ENCODE assay signal across 20 cellular contexts in the genomic region with DNA sequence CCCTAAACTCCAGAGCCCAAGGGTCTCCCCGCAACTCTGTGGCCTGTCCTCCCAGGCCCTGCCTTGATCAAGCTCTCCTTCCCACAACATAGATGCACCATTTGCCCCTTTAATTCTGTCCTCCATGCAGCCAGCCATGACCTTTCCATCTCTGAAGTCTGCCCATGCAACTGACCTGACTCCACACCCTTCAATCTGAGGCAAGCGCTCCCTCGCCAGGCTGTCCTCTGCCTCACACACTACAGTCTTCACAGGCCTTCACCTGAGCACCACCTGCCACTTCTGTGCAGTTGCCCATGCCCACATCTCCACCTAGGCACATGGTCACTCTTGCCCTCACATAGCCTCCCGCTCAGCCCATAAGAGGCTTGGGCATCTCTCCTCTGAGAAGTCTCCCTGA.
DNase-seq lines count a peak whose midpoint lies in the region; ATAC-seq, FAIRE-seq and TF ChIP-seq lines count a peak whose summit lies in the region.
"Had no signal": no experiment of that assay in that cellular context is flagged by ENCODE, and none has a peak within 500 bp of the region (broad histone marks: within the 10 kb centered on the region; RNA-seq: fewer than 3 reads in every experiment).

No MANE protein-coding gene starts in this region.

- DNase-seq in AG20443 (ENCODE audit: low spot score) (peak; percentile 2), bronchial epithelial cell (ENCODE audit: low read depth) (no peak), islet precursor cell (peak; percentile 42), posterior vena cava (ENCODE audit: low spot score) (peak; percentile 58), right lobe of liver (no peak), NCI-H2171 treated with DMSO at 0.1 percent for 48 hours (lab: John Stamatoyannopoulos, UW) (no peak)
- DNase-seq: 8988T; Calu3; CD8-positive, alpha-beta T cell; DMS 273 treated with DMSO at 0.1 percent for 48 hours; DMS53; H7; HFFc6 had no signal

- H3K36me3 ChIP-seq in bronchial epithelial cell (ENCODE audit: control insufficient read depth, insufficient read depth, low read length) (no peaks in the 10 kb centered on the region), right lobe of liver (no peaks in the 10 kb centered on the region)
- H3K36me3 ChIP-seq: BLaER1 treated with 17β-estradiol and CSF1 and Interleukin-3, amounts not matched to agents 10 nM and 100 nM had no signal

- H3K27me3 ChIP-seq in bronchial epithelial cell (ENCODE audit: control insufficient read depth, insufficient read depth, low read length) (no peaks in the 10 kb centered on the region), right lobe of liver (no peaks in the 10 kb centered on the region)
- H3K27me3 ChIP-seq: BLaER1 treated with 17β-estradiol and CSF1 and Interleukin-3, amounts not matched to agents 10 nM and 100 nM had no signal

- peak; percentile 62 for FAIRE-seq in bronchial epithelial cell (lab: Jason Lieb, UNC)
- FAIRE-seq: G401.6, GM12891 had no signal

- no peaks in the 10 kb centered on the region for H3K9me3 ChIP-seq in right lobe of liver

- intact Hi-C loops in posterior vena cava (cut with DNase I) = no loop called here
- intact Hi-C loops in right lobe of liver (cut with DNase I) = no loop called here

- no peak overlapping the region for H3K27ac ChIP-seq in right lobe of liver
- H3K27ac ChIP-seq: BLaER1 treated with 17β-estradiol and CSF1 and Interleukin-3, amounts not matched to agents 10 nM and 100 nM had no signal

- no peak for TF ChIP-seq POLR2A in right lobe of liver (IDR thresholded peaks at IDR 0.05)

- TF ChIP-seq CTCF in bronchial epithelial cell (IDR thresholded peaks at IDR 0.05; ENCODE audit: insufficient read depth, low read length, severe bottlenecking) (no peak), right lobe of liver (IDR thresholded peaks at IDR 0.05) (no peak)

- no peaks in the 10 kb centered on the region for H3K4me1 ChIP-seq in right lobe of liver

- ATAC-seq in HG02981 (IDR thresholded peaks at IDR 0.05; ENCODE audit: unreplicated experiment) (no peak), right lobe of liver (no peak), HG03175 (IDR thresholded peaks at IDR 0.05; ENCODE audit: unreplicated experiment) (no peak)
- ATAC-seq: CD8-positive, alpha-beta T cell; GM23338; HCT116 had no signal

- 94% methylated on average over 2 of the region's 4 CpGs for WGBS in right lobe of liver (ENCODE audit: insufficient coverage, low coverage, low lambda C conversion rate, missing lambda C conversion rate)

- H3K4me3 ChIP-seq in bronchial epithelial cell (ENCODE audit: low read depth, low read length) (no peak overlapping the region), right lobe of liver (no peak overlapping the region)
- H3K4me3 ChIP-seq: BLaER1 treated with 17β-estradiol and CSF1 and Interleukin-3, amounts not matched to agents 10 nM and 100 nM; GM23338 had no signal

Comparison
In these comparisons a context has a peak if more than half of its experiments do, and no peak if none do; other contexts are left out.
1. DNase-seq: peak in AG20443 (single experiment), islet precursor cell (single experiment) and posterior vena cava (single experiment); none in bronchial epithelial cell (single experiment), right lobe of liver (0 of 3) and NCI-H2171 treated with DMSO at 0.1 percent for 48 hours (single experiment).